In genomic region chr20:3887870-3888614, GRCh38 we compare ENCODE assay signal across 8 cellular contexts. TPM values are rescaled to one million over a fixed set of nuclear protein-coding genes. Genes with fewer than 3 reads are reported as not detected.
DNase-seq lines count a peak whose midpoint lies in the region; ATAC-seq, FAIRE-seq and TF ChIP-seq lines count a peak whose summit lies in the region.

No MANE protein-coding gene starts in this region.

- H3K4me3 ChIP-seq in Karpas-422 (ENCODE audit: low read length) (peak overlapping the region; percentile 84), GM12878 (peak overlapping the region; percentile 78)

- H3K79me2 ChIP-seq in Karpas-422 (ENCODE audit: low read length) = peaks cover 61% of the 10 kb centered on the region
- H3K79me2 ChIP-seq in GM12878 (ENCODE audit: control insufficient read depth, insufficient read depth, low read length) = peaks cover 56% of the 10 kb centered on the region

- H4K20me1 ChIP-seq in Karpas-422 (ENCODE audit: insufficient read depth, low read depth, low read length) = peaks cover 34% of the 10 kb centered on the region
- H4K20me1 ChIP-seq in GM12878 (ENCODE audit: control insufficient read depth, insufficient read depth) = 0 out of 2 replicates have a peak, but pooled peaks cover 8% of the 10 kb centered on the region

- H3K36me3 Mint-ChIP-seq in CD4-positive, alpha-beta T cell (ENCODE audit: low read depth) = peaks cover 45% of the 10 kb centered on the region

- no peaks in the 10 kb centered on the region for H3K27me3 ChIP-seq in CD4-positive, alpha-beta T cell (ENCODE audit: control insufficient read depth, insufficient read depth, low read length)
- H3K27me3 ChIP-seq in Karpas-422 (ENCODE audit: low read length) (no peaks in the 10 kb centered on the region), GM12878 (replicated peaks in 1 of 2; ENCODE audit: control insufficient read depth in 2 of 2, insufficient read depth in 2 of 2, low read length in 1 of 2) (no peaks in the 10 kb centered on the region)

- H3K36me3 ChIP-seq in Karpas-422 (ENCODE audit: insufficient read depth, low read length) = peaks cover 19% of the 10 kb centered on the region
- H3K36me3 ChIP-seq in GM12878 (ENCODE audit: control insufficient read depth in 2 of 2, insufficient read depth in 2 of 2, low read length in 1 of 2) = no peaks in the 10 kb centered on the region

- TF ChIP-seq CTCF in CD4-positive, alpha-beta T cell (IDR thresholded peaks at IDR 0.05) = no peak
- TF ChIP-seq CTCF in GM12878 (IDR thresholded peaks at IDR 0.05 in 2 of 3, conservative IDR thresholded peaks at IDR 0.05 in 1 of 3; ENCODE audit: control insufficient read depth in 2 of 3, extremely low read depth in 1 of 3, insufficient read depth in 1 of 3, low read depth in 3 of 3, low read length in 3 of 3) = no peak

- no peak for TF ChIP-seq POLR2A in GM12878 (IDR thresholded peaks at IDR 0.05; ENCODE audit: low read depth, low read length)

- H3K4me1 ChIP-seq in Karpas-422 (ENCODE audit: low read length) (peaks cover 36% of the 10 kb centered on the region), GM12878 (ENCODE audit: control insufficient read depth, insufficient read depth, low read length) (peaks cover 12% of the 10 kb centered on the region)

- CTCF ChIA-PET in CD4-positive, alpha-beta T cell (lab: Charles Lee) = interaction anchor here (1.0 to 2.3 kb wide), 3 partner anchors 11 to 197 kb away, joined by 3 to 8 read pairs (median 3); no protein-coding TSS in a partner anchor
- CTCF ChIA-PET in GM12878 (lab: Yijun Ruan, JAX) = interaction anchor here (0.6 to 5.0 kb wide), 13 partner anchors 19 to 197 kb away, joined by 3 to 22 read pairs (median 5); partner anchors contain the start of genes AP5S1 and CENPB

- H3K4me2 ChIP-seq in Karpas-422 (ENCODE audit: low read depth, low read length, poor library complexity, severe bottlenecking) = peak overlapping the region; percentile 84
- H3K4me2 ChIP-seq in GM12878 (ENCODE audit: control insufficient read depth, insufficient read depth) = peak overlapping the region; percentile 78

- no peaks in the 10 kb centered on the region for H3K27me3 Mint-ChIP-seq in CD4-positive, alpha-beta T cell

- no peaks in the 10 kb centered on the region for H3K9me3 ChIP-seq in CD4-positive, alpha-beta T cell (ENCODE audit: control insufficient read depth, low read length)
- no peaks in the 10 kb centered on the region for H3K9me3 ChIP-seq in Karpas-422 (ENCODE audit: low read length)
- H3K9me3 ChIP-seq in GM12878 (replicated peaks; ENCODE audit: control insufficient read depth, insufficient read depth, low read length) = no peaks in the 10 kb centered on the region

- ATAC-seq in CD4-positive, alpha-beta T cell (ENCODE audit: poor library complexity) = no peak
- ATAC-seq in GM12878 (no peak), GM18907 (IDR thresholded peaks at IDR 0.05; ENCODE audit: unreplicated experiment) (no peak), HG02884 (IDR thresholded peaks at IDR 0.05; ENCODE audit: unreplicated experiment) (no peak)

- TF ChIP-seq EP300 in GM12878 (IDR thresholded peaks at IDR 0.05; ENCODE audit: borderline replicate concordance in 1 of 2, control insufficient read depth in 1 of 2, low read depth in 2 of 2, low read length in 2 of 2) = no peak

- DNase-seq in CD4-positive, alpha-beta T cell = no peak
- DNase-seq in Karpas-422 (peak; percentile 75), GM12878 (ENCODE audit: low read depth, low spot score) (no peak), kidney tubule cell (ENCODE audit: low spot score) (peak; percentile 51), substantia nigra (lab: John Stamatoyannopoulos, UW) (peak in 8 of 49 donors; percentile 21 to 71 (median 48)), H4 (ENCODE audit: low spot score) (no peak)

- intact Hi-C loops in CD4-positive, alpha-beta T cell (cut with DNase I, micrococcal nuclease) = loop anchor here (2.0 kb wide), 4 partner anchors 67 to 197 kb away; partner anchors contain the start of genes AP5S1 (in 1 of the 2) and RNF24 (in 1 of the 2)
- intact Hi-C loops in GM12878 (cut with micrococcal nuclease; ENCODE audit: unreplicated experiment) = loop anchor here (1.0 kb wide), 2 partner anchors 126 to 197 kb away; no protein-coding TSS in a partner anchor

- RAD21 ChIA-PET in GM12878 (lab: Charles Lee; ENCODE audit: unreplicated experiment) = interaction anchor here (0.8 to 2.4 kb wide), 7 partner anchors 18 to 198 kb away, joined by 3 to 9 read pairs (median 4); no protein-coding TSS in a partner anchor

- in situ Hi-C loops in GM12878 (cut with MboI) = no loop called here

- H3K27ac ChIP-seq in CD4-positive, alpha-beta T cell (ENCODE audit: low read depth, low read length) = peak overlapping the region; percentile 80
- H3K27ac ChIP-seq in Karpas-422 (ENCODE audit: low read length) = peak overlapping the region; percentile 73
- H3K27ac ChIP-seq in GM12878 (ENCODE audit: control insufficient read depth, insufficient read depth) = peak overlapping the region; percentile 93
- peak overlapping the region; percentile 93 for H3K27ac ChIP-seq in substantia nigra (ENCODE audit: low read depth, low read length, poor library complexity, severe bottlenecking)

- no peaks in the 10 kb centered on the region for H3K9me3 Mint-ChIP-seq in CD4-positive, alpha-beta T cell

- peak overlapping the region; percentile 98 for H3K4me3 Mint-ChIP-seq in CD4-positive, alpha-beta T cell

- H3K9me2 ChIP-seq in Karpas-422 (replicated peaks; ENCODE audit: insufficient read depth, low read length) = no peaks in the 10 kb centered on the region

- no peak for TF ChIP-seq RAD21 in GM12878 (IDR thresholded peaks at IDR 0.05; ENCODE audit: insufficient read depth, low read depth, low read length)

- H2AFZ ChIP-seq in Karpas-422 (ENCODE audit: low read length) (peak overlapping the region; percentile 33; the same call in 1 of the 2 replicates), GM12878 (ENCODE audit: control insufficient read depth, low read depth, low read length) (peak overlapping the region; percentile 3)

- peaks cover 59% of the 10 kb centered on the region for H3K4me1 Mint-ChIP-seq in CD4-positive, alpha-beta T cell (ENCODE audit: low read depth)

- SMC1A ChIA-PET in GM12878 (lab: Charles Lee; ENCODE audit: uncharacterized antibody, unreplicated experiment) = interaction anchor here (0.6 to 2.2 kb wide), 8 partner anchors 27 to 204 kb away, joined by 3 to 9 read pairs (median 4); no protein-coding TSS in a partner anchor

- TSS peak; percentile 82 for BruUV-seq in GM12878 (replicated peaks; lab: Mats Ljungman, UMichigan)

- peak overlapping the region; percentile 90 for H3K9ac ChIP-seq in Karpas-422 (ENCODE audit: low read length)
- peak overlapping the region; percentile 90 for H3K9ac ChIP-seq in GM12878 (ENCODE audit: control insufficient read depth, insufficient read depth, low read length)

- peak overlapping the region; percentile 94 for H3K27ac Mint-ChIP-seq in CD4-positive, alpha-beta T cell

- 7% methylated on average over 16 of the region's 16 CpGs for WGBS in GM12878 (ENCODE audit: insufficient coverage, insufficient replicate concordance, low lambda C conversion rate, missing lambda C conversion rate)

- POLR2A ChIA-PET in CD4-positive, alpha-beta T cell (lab: Charles Lee) = interaction anchor here (0.6 to 1.3 kb wide), 4 partner anchors 13 to 121 kb away, joined by 3 to 4 read pairs (median 4); partner anchors contain the start of gene ADISSP
- POLR2A ChIA-PET in GM12878 (lab: Charles Lee) = interaction anchor here (0.7 to 1.3 kb wide), 4 partner anchors 29 to 132 kb away, joined by 3 to 4 read pairs (median 3); partner anchors contain the start of gene AP5S1

- no peak for FAIRE-seq in GM12878 (lab: Jason Lieb, UNC)

RNA-seq across cellular contexts. Expression of gene PANK2, which starts 1.1 kb away (rescaled TPM):
- 10 to 100 TPM; 49.0 to 51.1 TPM for total RNA-seq in CD4-positive, alpha-beta T cell
- 19.2 and 41.5 TPM in 2 replicates for total RNA-seq in Karpas-422 (2014; rRNA removed; shearing (Covaris generic); ENCODE audit: low replicate concordance)
- 79.9 and 89.9 TPM in 2 replicates for total RNA-seq in GM12878 (2013; cell fraction: nucleolus; rRNA removed)
- total RNA-seq in GM12878 (2014; rRNA removed) (34.3 and 40.9 TPM in 2 replicates), GM12878 (2014; rRNA removed; fragmentation: Illumina TruSeq; extraction: Trizol) (38.5 and 41.1 TPM in 2 replicates), GM12878 (2021) (37.7 and 39.6 TPM in 2 replicates)
- polyA plus RNA-seq in GM12878 (2011; ENCODE audit: low read depth) = 22.3 TPM
- polyA plus RNA-seq in GM12878 (2011; rRNA removed) (31.7 and 45.1 TPM in 2 replicates), GM12878 (2014; fragmentation: Illumina TruSeq; extraction: Trizol) (32.4 and 43.6 TPM in 2 replicates), GM12878 (2014; fragmentation: Nextera tagmentation; extraction: Ambion mirVana) (10 to 100 TPM; 13.2 to 16.3 TPM), GM12878 (2014; rRNA removed) (24.9 and 28.3 TPM in 2 replicates), GM12878 (2016; fragmentation: Nextera tagmentation; extraction: Ambion mirVana) (10 to 100 TPM; 39.5 to 43.4 TPM)
- 15.7 and 17.9 TPM in 2 replicates for polyA plus RNA-seq in GM12878 (2011; cell fraction: cytosol; rRNA removed)
- polyA plus RNA-seq in GM12878 (2011; cell fraction: nucleus; rRNA removed) = 28.5 and 34.2 TPM in 2 replicates
- 31.7 and 32.9 TPM in 2 replicates for polyA plus RNA-seq in GM12878 (2012)
- 29.7 and 47.0 TPM in 2 replicates for polyA minus RNA-seq in GM12878 (2011; rRNA and poly(A)+ RNA removed)
- polyA minus RNA-seq in GM12878 (2011; cell fraction: cytosol; rRNA and poly(A)+ RNA removed) = 11.1 and 13.6 TPM in 2 replicates
- polyA minus RNA-seq in GM12878 (2011; cell fraction: nucleus; rRNA and poly(A)+ RNA removed) = 24.1 and 40.4 TPM in 2 replicates
- 37.4 and 40.8 TPM in 2 replicates for total RNA-seq in H4 (2014; rRNA removed; shearing (Covaris generic))

RNA-seq across cellular contexts. Expression of gene MAVS, which starts 41.4 kb away (rescaled TPM):
- 10 to 100 TPM; 13.6 to 14.7 TPM for total RNA-seq in CD4-positive, alpha-beta T cell
- 18.4 and 22.7 TPM in 2 replicates for total RNA-seq in Karpas-422 (2014; rRNA removed; shearing (Covaris generic); ENCODE audit: low replicate concordance)
- total RNA-seq in GM12878 (2013; cell fraction: nucleolus; rRNA removed) = 34.6 and 35.3 TPM in 2 replicates
- total RNA-seq in GM12878 (2014; rRNA removed) = 15.2 and 16.2 TPM in 2 replicates
- 10.9 and 11.7 TPM in 2 replicates for total RNA-seq in GM12878 (2014; rRNA removed; fragmentation: Illumina TruSeq; extraction: Trizol)
- total RNA-seq in GM12878 (2021) = 23.5 and 25.2 TPM in 2 replicates
- 8.8 TPM for polyA plus RNA-seq in GM12878 (2011; ENCODE audit: low read depth)
- 7.6 and 10.0 TPM in 2 replicates for polyA plus RNA-seq in GM12878 (2011; rRNA removed)
- polyA plus RNA-seq in GM12878 (2011; cell fraction: cytosol; rRNA removed) = 8.8 and 9.1 TPM in 2 replicates
- 18.0 and 21.1 TPM in 2 replicates for polyA plus RNA-seq in GM12878 (2011; cell fraction: nucleus; rRNA removed)
- polyA plus RNA-seq in GM12878 (2012) = 10.8 and 12.3 TPM in 2 replicates
- polyA plus RNA-seq in GM12878 (2014; fragmentation: Illumina TruSeq; extraction: Trizol) = 14.5 and 15.6 TPM in 2 replicates
- polyA plus RNA-seq in GM12878 (2014; fragmentation: Nextera tagmentation; extraction: Ambion mirVana) = 1 to 10 TPM; 1.6 to 2.0 TPM
- polyA plus RNA-seq in GM12878 (2014; rRNA removed) = 17.5 and 18.7 TPM in 2 replicates
- 10 to 100 TPM; 12.4 to 12.9 TPM for polyA plus RNA-seq in GM12878 (2016; fragmentation: Nextera tagmentation; extraction: Ambion mirVana)
- polyA minus RNA-seq in GM12878 (2011; rRNA and poly(A)+ RNA removed) = 14.5 and 18.8 TPM in 2 replicates
- polyA minus RNA-seq in GM12878 (2011; cell fraction: cytosol; rRNA and poly(A)+ RNA removed) = 6.0 and 7.2 TPM in 2 replicates
- polyA minus RNA-seq in GM12878 (2011; cell fraction: nucleus; rRNA and poly(A)+ RNA removed) = 6.5 and 13.4 TPM in 2 replicates
- total RNA-seq in H4 (2014; rRNA removed; shearing (Covaris generic)) = 9.6 and 10.0 TPM in 2 replicates

Comparison
In these comparisons a context has a peak if more than half of its experiments do, and no peak if none do; other contexts are left out.
1. DNase-seq: peak in Karpas-422 (single experiment) and kidney tubule cell (single experiment); none in CD4-positive, alpha-beta T cell (0 of 10), GM12878 (single experiment) and H4 (single experiment).
2. Peak in every context shown above with its lines, with median percentiles within 50 percentile points of each other: H3K27ac ChIP-seq.